ENCODE assay signal across 1 cellular context in the genomic region with DNA sequence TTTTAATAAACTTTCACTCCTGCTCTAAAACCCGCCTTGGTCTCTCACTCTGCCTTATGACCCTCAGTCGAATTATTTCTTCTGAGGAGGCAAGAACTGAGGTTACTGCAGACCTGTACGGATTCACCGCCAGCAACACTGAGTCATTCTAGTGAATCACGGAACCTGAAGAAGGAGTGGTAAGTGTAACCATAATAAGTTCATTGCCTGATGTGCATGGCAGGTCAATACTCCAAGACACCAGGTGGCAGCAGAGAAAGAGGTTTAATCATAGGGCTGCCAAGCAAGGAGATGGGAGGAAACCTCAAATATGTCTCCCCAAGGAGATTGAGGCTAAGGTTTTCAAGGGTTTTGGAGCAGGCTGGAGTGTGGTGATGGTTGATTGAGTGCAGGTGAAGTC.
TF ChIP-seq lines count a peak whose summit lies in the region.

No MANE protein-coding gene starts in this region.

TF ChIP-seq in endothelial cell of umbilical vein, 7 proteins besides CTCF, POLR2A, EP300 and RAD21 (continued from another document):
- TF ChIP-seq EZH2 (IDR thresholded peaks at IDR 0.05; ENCODE audit: borderline replicate concordance, low read depth, low read length, severe bottlenecking) (no peak), JUN (IDR thresholded peaks at IDR 0.05; ENCODE audit: borderline replicate concordance, insufficient read depth, insufficient read length, low read depth) (no peak), POLR2AphosphoS5 (IDR thresholded peaks at IDR 0.05; ENCODE audit: insufficient read depth, low read depth, low read length) (no peak), GATA2 (IDR thresholded peaks at IDR 0.05; ENCODE audit: insufficient read depth, insufficient read length, low read depth, low read length) (no peak), MYC (IDR thresholded peaks at IDR 0.05; ENCODE audit: low read depth, low read length) (no peak)
- TF ChIP-seq, protein P1, sequence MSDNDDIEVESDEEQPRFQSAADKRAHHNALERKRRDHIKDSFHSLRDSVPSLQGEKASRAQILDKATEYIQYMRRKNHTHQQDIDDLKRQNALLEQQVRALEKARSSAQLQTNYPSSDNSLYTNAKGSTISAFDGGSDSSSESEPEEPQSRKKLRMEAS (IDR thresholded peaks at IDR 0.05; ENCODE audit: insufficient read depth, insufficient read length), result no peak
